Comparison of ENCODE assay signal across 9 cellular contexts in the genomic region with DNA sequence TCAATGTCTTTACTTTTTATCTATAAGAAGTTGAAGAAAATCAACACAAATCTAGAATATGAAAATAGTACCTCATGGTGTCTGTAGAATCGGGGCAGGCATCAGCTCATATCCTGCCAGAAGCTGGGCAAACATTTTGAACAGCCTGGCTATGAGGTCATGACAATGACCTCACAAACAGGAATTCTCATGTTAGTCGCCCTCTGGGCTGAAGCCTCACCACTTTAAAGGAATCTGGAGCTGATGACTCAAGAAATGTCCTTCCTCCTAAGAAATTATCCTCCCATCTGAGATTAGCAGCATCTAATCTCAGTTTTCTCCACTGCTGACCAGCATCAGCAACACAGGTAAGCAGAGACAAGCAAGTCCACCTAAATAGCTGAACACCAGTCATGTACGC. TPM values are rescaled to one million over a fixed set of nuclear protein-coding genes. Genes with fewer than 3 reads are reported as not detected.
A peak's percentile ranks its signal among the peaks of the same experiment; 100 is the strongest.
DNase-seq lines count a peak whose midpoint lies in the region; ATAC-seq and TF ChIP-seq lines count a peak whose summit lies in the region.
"Had no signal": no experiment of that assay in that cellular context is flagged by ENCODE, and none has a peak within 500 bp of the region (broad histone marks: within the 10 kb centered on the region; RNA-seq: fewer than 3 reads in every experiment).

No MANE protein-coding gene starts in this region.

- H3K4me3 ChIP-seq in RWPE2 (ENCODE audit: severe bottlenecking), result no peak overlapping the region
- H3K4me3 ChIP-seq in fibroblast of pulmonary artery (replicated peaks; ENCODE audit: low read depth, low read length), result no peak overlapping the region
- no peak overlapping the region for H3K4me3 ChIP-seq in sigmoid colon
- H3K4me3 ChIP-seq in Peyer's patch, result no peak overlapping the region

- no peak for TF ChIP-seq POLR2A in sigmoid colon (IDR thresholded peaks at IDR 0.05)
- no peak for TF ChIP-seq POLR2A in Peyer's patch (IDR thresholded peaks at IDR 0.05)

- intact Hi-C loops in sigmoid colon (cut with DNase I), result no loop called here

- TF ChIP-seq CTCF in RWPE2 (IDR thresholded peaks at IDR 0.05; ENCODE audit: poor library complexity, severe bottlenecking) (no peak), fibroblast of pulmonary artery (IDR thresholded peaks at IDR 0.05; ENCODE audit: low read length, missing control alignments) (no peak), sigmoid colon (IDR thresholded peaks at IDR 0.05) (no peak), Peyer's patch (IDR thresholded peaks at IDR 0.05) (no peak)

- no peaks in the 10 kb centered on the region for H3K9me3 ChIP-seq in RWPE2 (ENCODE audit: severe bottlenecking)
- H3K9me3 ChIP-seq in sigmoid colon, result no peaks in the 10 kb centered on the region
- H3K9me3 ChIP-seq in Peyer's patch, result no peaks in the 10 kb centered on the region

- no peak for TF ChIP-seq EP300 in sigmoid colon (IDR thresholded peaks at IDR 0.05)

- H3K27ac ChIP-seq in RWPE2 (ENCODE audit: poor library complexity, severe bottlenecking) (no peak overlapping the region), sigmoid colon (peak overlapping the region; percentile 53 to 99 (median 87)), Peyer's patch (no peak overlapping the region)

- 82 to 87% methylated on average over 3 of the region's 3 CpGs for WGBS in sigmoid colon, 2 donors

- H3K36me3 ChIP-seq in RWPE2 (ENCODE audit: low read depth) (peaks cover 8% of the 10 kb centered on the region; the same call in 1 of the 2 replicates), sigmoid colon (no peaks in the 10 kb centered on the region), Peyer's patch (no peaks in the 10 kb centered on the region)

- peak; percentile 49; the same call in 1 of the 3 replicates for ATAC-seq in RWPE2 (ENCODE audit: low read depth)
- ATAC-seq in HG03442 (IDR thresholded peaks at IDR 0.05; ENCODE audit: unreplicated experiment), result no peak

- no peaks in the 10 kb centered on the region for H3K27me3 ChIP-seq in RWPE2 (ENCODE audit: insufficient read depth, poor library complexity, severe bottlenecking)
- no peaks in the 10 kb centered on the region for H3K27me3 ChIP-seq in sigmoid colon
- H3K27me3 ChIP-seq in Peyer's patch, result no peaks in the 10 kb centered on the region

- peak; percentile 92 for DNase-seq in EL
- no peak for DNase-seq in RWPE2 (ENCODE audit: low spot score)
- DNase-seq in fibroblast of pulmonary artery (ENCODE audit: low read depth), result peak; percentile 73
- DNase-seq in sigmoid colon, result no peak
- no peak for DNase-seq in stimulated activated CD4-positive, alpha-beta T cell treated with anti-CD3 and anti-CD28 coated beads, Interleukin-4, amount 100 ng/mL, for 1 hour
- DNase-seq in Peyer's patch, result no peak
- no peak for DNase-seq in stimulated activated CD4-positive, alpha-beta T cell treated with anti-CD3 and anti-CD28 coated beads, Interleukin-2, amount 100 ng/mL, for 48 hours
- DNase-seq: NCI-H345 had no signal

- H3K4me1 ChIP-seq in RWPE2 (ENCODE audit: insufficient read depth, poor library complexity, severe bottlenecking) (peaks cover 17% of the 10 kb centered on the region), sigmoid colon (peaks cover 0 to 76% (median 60%) of the 10 kb centered on the region in 4 donors), Peyer's patch (peaks cover 0 to 8% (median 2%) of the 10 kb centered on the region in 4 donors)

RNA-seq across cellular contexts. Expression of gene CLIP1, which starts 27.1 kb away (rescaled TPM):
- total RNA-seq in sigmoid colon (100 to 1,000 TPM; 159 to 257 (median 196) TPM), Peyer's patch (100 to 1,000 TPM in 1 of 4 donors, 10 to 100 TPM in 3; 55.7 to 167 (median 86.0) TPM)
- polyA plus RNA-seq in sigmoid colon, result 10 to 100 TPM; 16.8 to 20.1 (median 19.5) TPM

Comparison
In these comparisons a context has a peak if more than half of its experiments do, and no peak if none do; other contexts are left out.
1. DNase-seq: peak in EL (single experiment) and fibroblast of pulmonary artery (single experiment); none in RWPE2 (single experiment), sigmoid colon (single experiment), stimulated activated CD4-positive, alpha-beta T cell treated with anti-CD3 and anti-CD28 coated beads, Interleukin-4, amount 100 ng/mL, for 1 hour (single experiment), Peyer's patch (0 of 3) and stimulated activated CD4-positive, alpha-beta T cell treated with anti-CD3 and anti-CD28 coated beads, Interleukin-2, amount 100 ng/mL, for 48 hours (0 of 2).
2. H3K27ac ChIP-seq: peak in sigmoid colon (4 of 4); none in RWPE2 (single experiment) and Peyer's patch (0 of 4).